8 cellular contexts compared by ENCODE assay signal in genomic region chr11:35433588-35433987, GRCh38.
"Had no signal": no experiment of that assay in that cellular context is flagged by ENCODE, and none has a peak within 500 bp of the region (broad histone marks: within the 10 kb centered on the region; RNA-seq: fewer than 3 reads in every experiment).

No MANE protein-coding gene starts in this region.

- H3K4me3 ChIP-seq: GM12878 had no signal

- ATAC-seq: GM12878 had no signal

- FAIRE-seq: G401.6, GM12878, GM12891, GM12892, GM18507, GM19239 had no signal

- DNase-seq: GDM1, GF-D8 had no signal
